Comparison of ENCODE assay signal across 8 cellular contexts in genomic region chr6:70667256-70667710, GRCh38. TPM values are rescaled to one million over a fixed set of nuclear protein-coding genes. Genes with fewer than 3 reads are reported as not detected.
DNase-seq lines count a peak whose midpoint lies in the region; ATAC-seq and TF ChIP-seq lines count a peak whose summit lies in the region.

No MANE protein-coding gene starts in this region.

- no peak for DNase-seq in T-helper 1 cell
- DNase-seq in SK-N-MC (ENCODE audit: low read depth, low spot score) = peak; percentile 18
- DNase-seq in foreskin keratinocyte = peak in 1 of 2 donors; percentile 12
- DNase-seq in smooth muscle cell (lab: John Stamatoyannopoulos, UW; ENCODE audit: unreplicated experiment) = no peak
- no peak for DNase-seq in medulla oblongata (ENCODE audit: extremely low spot score)

- peak overlapping the region; percentile 98 for H2AFZ ChIP-seq in smooth muscle cell (ENCODE audit: low read depth)

- peaks cover 21% of the 10 kb centered on the region for H3K36me3 Mint-ChIP-seq in T-helper 1 cell treated with Interleukin-12 subunit alpha and Interleukin-12 subunit beta and Interleukin-4 antibody, amounts not matched to agents 30 μg/mL and 1 μg/mL, for 36 hours (ENCODE audit: low read depth)

- H3K36me3 ChIP-seq in SK-N-MC (ENCODE audit: insufficient read depth, low read length) = no peaks in the 10 kb centered on the region
- no peaks in the 10 kb centered on the region for H3K36me3 ChIP-seq in smooth muscle cell (ENCODE audit: low read depth)

- H3K4me2 ChIP-seq in smooth muscle cell = peak overlapping the region; percentile 96

- peaks cover 35% of the 10 kb centered on the region for H4K20me1 ChIP-seq in smooth muscle cell (ENCODE audit: low read depth)

- no peaks in the 10 kb centered on the region for H3K9me3 Mint-ChIP-seq in T-helper 1 cell treated with Interleukin-12 subunit alpha and Interleukin-12 subunit beta and Interleukin-4 antibody, amounts not matched to agents 30 μg/mL and 1 μg/mL, for 36 hours

- H3K27ac ChIP-seq in SK-N-MC (peak overlapping the region; percentile 63; the same call in 1 of the 2 replicates), foreskin keratinocyte (peak overlapping the region; percentile 52), smooth muscle cell (ENCODE audit: low read depth) (peak overlapping the region; percentile 80)

- WGBS in smooth muscle cell (ENCODE audit: low lambda C conversion rate) = 23% methylated on average over 14 of the region's 15 CpGs

- H3K4me1 Mint-ChIP-seq in T-helper 1 cell treated with Interleukin-12 subunit alpha and Interleukin-12 subunit beta and Interleukin-4 antibody, amounts not matched to agents 30 μg/mL and 1 μg/mL, for 36 hours (ENCODE audit: low read depth) = peaks cover 44% of the 10 kb centered on the region

- H3K27me3 ChIP-seq in foreskin keratinocyte (peaks cover 2% of the 10 kb centered on the region), smooth muscle cell (ENCODE audit: low read depth) (no peaks in the 10 kb centered on the region)

- peak overlapping the region; percentile 97 for H3K4me3 ChIP-seq in SK-N-MC
- H3K4me3 ChIP-seq in smooth muscle cell = peak overlapping the region; percentile 94

- H3K79me2 ChIP-seq in smooth muscle cell (ENCODE audit: low read depth) = peaks cover 45% of the 10 kb centered on the region

- H3K9me3 ChIP-seq in SK-N-MC (ENCODE audit: low read depth, low read length) (no peaks in the 10 kb centered on the region), smooth muscle cell (replicated peaks; ENCODE audit: low read depth) (no peaks in the 10 kb centered on the region)

- no peaks in the 10 kb centered on the region for H3F3A ChIP-seq in smooth muscle cell (ENCODE audit: low read depth)

- H3K27me3 Mint-ChIP-seq in T-helper 1 cell treated with Interleukin-12 subunit alpha and Interleukin-12 subunit beta and Interleukin-4 antibody, amounts not matched to agents 30 μg/mL and 1 μg/mL, for 36 hours (ENCODE audit: low read depth) = peaks cover 2% of the 10 kb centered on the region

- peaks cover 3% of the 10 kb centered on the region for H3K4me1 ChIP-seq in foreskin keratinocyte
- peaks cover 22% of the 10 kb centered on the region for H3K4me1 ChIP-seq in smooth muscle cell (ENCODE audit: low read depth)

- no peak for ATAC-seq in foreskin keratinocyte
- no peak for ATAC-seq in HG03521 (IDR thresholded peaks at IDR 0.05; ENCODE audit: unreplicated experiment)
- ATAC-seq in HG02642 (IDR thresholded peaks at IDR 0.05; ENCODE audit: poor library complexity, unreplicated experiment) = no peak

- no peak for TF ChIP-seq CTCF in foreskin keratinocyte (conservative IDR thresholded peaks at IDR 0.05)
- TF ChIP-seq CTCF in smooth muscle cell (IDR thresholded peaks at IDR 0.05; ENCODE audit: borderline replicate concordance, insufficient read depth, poor library complexity, severe bottlenecking) = no peak

- H3K9ac ChIP-seq in SK-N-MC (ENCODE audit: insufficient read length) (peak overlapping the region; percentile 80), smooth muscle cell (ENCODE audit: low read depth) (peak overlapping the region; percentile 39)

- peak overlapping the region; percentile 81 for H3K4me3 Mint-ChIP-seq in T-helper 1 cell treated with Interleukin-12 subunit alpha and Interleukin-12 subunit beta and Interleukin-4 antibody, amounts not matched to agents 30 μg/mL and 1 μg/mL, for 36 hours

- peak overlapping the region; percentile 92 for H3K27ac Mint-ChIP-seq in T-helper 1 cell treated with Interleukin-12 subunit alpha and Interleukin-12 subunit beta and Interleukin-4 antibody, amounts not matched to agents 30 μg/mL and 1 μg/mL, for 36 hours

RNA-seq across cellular contexts. Expression of gene SMAP1, which starts 0.4 kb away (rescaled TPM):
- total RNA-seq in foreskin keratinocyte = 15.7 and 15.8 TPM in 2 replicates
- polyA plus RNA-seq in foreskin keratinocyte = 7.9 and 8.3 TPM in 2 replicates
- 39.8 and 41.7 TPM in 2 replicates for total RNA-seq in smooth muscle cell
- polyA plus RNA-seq in smooth muscle cell = 21.7 and 22.7 TPM in 2 replicates
